Comparison of ENCODE assay signal across 1 cellular context in genomic region chr3:184314700-184315505, GRCh38.
A peak's percentile ranks its signal among the peaks of the same experiment; 100 is the strongest.
TF ChIP-seq lines count a peak whose summit lies in the region.

No MANE protein-coding gene starts in this region.

TF ChIP-seq in K562, 482 proteins besides CTCF, POLR2A, EP300 and RAD21 (continued from another document and continues in another):
- TF ChIP-seq GTF3C2 (IDR thresholded peaks at IDR 0.05; ENCODE audit: borderline replicate concordance, extremely low read depth, insufficient read length) (no peak), ZBTB12 (CRISPR knock-in tag; IDR thresholded peaks at IDR 0.05) (no peak), ATF6 (CRISPR knock-in tag; IDR thresholded peaks at IDR 0.05) (no peak), NFE2 (IDR thresholded peaks at IDR 0.05; ENCODE audit: low read depth) (no peak), NR2F6 (CRISPR knock-in tag; IDR thresholded peaks at IDR 0.05) (no peak), ZNF695 (CRISPR knock-in tag; IDR thresholded peaks at IDR 0.05) (no peak), NCOA2 (IDR thresholded peaks at IDR 0.05; ENCODE audit: partially characterized antibody in 2 of 2) (no peak), EP400 (IDR thresholded peaks at IDR 0.05) (no peak), NKRF (IDR thresholded peaks at IDR 0.05; ENCODE audit: borderline replicate concordance) (no peak), LARP7 (IDR thresholded peaks at IDR 0.05) (no peak), PRMT5 (CRISPR knock-in tag; IDR thresholded peaks at IDR 0.05) (no peak), C11orf30 (IDR thresholded peaks at IDR 0.05; ENCODE audit: low read depth) (no peak), DNMT1 (IDR thresholded peaks at IDR 0.05) (no peak), ZNF609 (CRISPR knock-in tag; IDR thresholded peaks at IDR 0.05; ENCODE audit: borderline replicate concordance) (no peak), ZNF134 (CRISPR knock-in tag; conservative IDR thresholded peaks at IDR 0.05) (no peak), VEZF1 (CRISPR knock-in tag; IDR thresholded peaks at IDR 0.05) (peak; percentile 90), HDAC6 (IDR thresholded peaks at IDR 0.05; ENCODE audit: low read depth, low read length) (no peak), STAT5B (CRISPR knock-in tag; IDR thresholded peaks at IDR 0.05) (no peak), ZBTB40 (IDR thresholded peaks at IDR 0.05) (no peak), ZBTB40 (CRISPR knock-in tag; IDR thresholded peaks at IDR 0.05) (0 out of 2 replicates have a peak, but pooled peaks have one; percentile 14), RBFOX2 (IDR thresholded peaks at IDR 0.05; ENCODE audit: low read depth, low read length) (peak; percentile 91), ATF2 (CRISPR knock-in tag; IDR thresholded peaks at IDR 0.05) (no peak), LCOR (CRISPR knock-in tag; IDR thresholded peaks at IDR 0.05) (no peak), MEIS2 (IDR thresholded peaks at IDR 0.05; ENCODE audit: partially characterized antibody) (no peak), ZEB2 (IDR thresholded peaks at IDR 0.05) (no peak), HOXB6 (CRISPR knock-in tag; IDR thresholded peaks at IDR 0.05; ENCODE audit: borderline replicate concordance) (no peak), PHF8 (IDR thresholded peaks at IDR 0.05; ENCODE audit: borderline replicate concordance, low read length) (peak; percentile 49; the same call in 1 of the 2 replicates)
